11 cellular contexts compared by ENCODE assay signal in genomic region chr7:6423942-6424701, GRCh38. TPM values are rescaled to one million over a fixed set of nuclear protein-coding genes. Genes with fewer than 3 reads are reported as not detected.
DNase-seq lines count a peak whose midpoint lies in the region; ATAC-seq and TF ChIP-seq lines count a peak whose summit lies in the region.
"Had no signal": no experiment of that assay in that cellular context is flagged by ENCODE, and none has a peak within 500 bp of the region (broad histone marks: within the 10 kb centered on the region; RNA-seq: fewer than 3 reads in every experiment).

No MANE protein-coding gene starts in this region.

- POLR2A ChIA-PET in PC-3 (lab: Charles Lee; ENCODE audit: unreplicated experiment), result no interaction called here

- no peaks in the 10 kb centered on the region for H3F3A ChIP-seq in PC-3 (ENCODE audit: low read length, unreplicated experiment)

- no peaks in the 10 kb centered on the region; the same call in 1 of the 2 replicates for H3K4me1 ChIP-seq in PC-3 (ENCODE audit: insufficient read depth, low read length)
- no peaks in the 10 kb centered on the region for H3K4me1 ChIP-seq in SJCRH30

- H3K27ac ChIP-seq in PC-3 (ENCODE audit: low read length) (no peak overlapping the region), SJCRH30 (no peak overlapping the region)

- no peaks in the 10 kb centered on the region for H3K4me1 Mint-ChIP-seq in progenitor cell of endocrine pancreas (ENCODE audit: low read depth)

- H3K79me2 ChIP-seq in PC-3 (ENCODE audit: low read length), result no peaks in the 10 kb centered on the region

- TF ChIP-seq CTCF in PC-3 (conservative IDR thresholded peaks at IDR 0.05; ENCODE audit: low read depth, low read length), result peak; percentile 48; the same call in 1 of the 2 replicates
- peak; percentile 9 for TF ChIP-seq CTCF in fibroblast of mammary gland (conservative IDR thresholded peaks at IDR 0.05; ENCODE audit: control insufficient read depth, insufficient read depth, low read depth, low read length)
- no peak for TF ChIP-seq CTCF in progenitor cell of endocrine pancreas (IDR thresholded peaks at IDR 0.05; ENCODE audit: unreplicated experiment)

- no peaks in the 10 kb centered on the region for H3K9me2 ChIP-seq in PC-3 (replicated peaks; ENCODE audit: low read length)

- peaks cover 19% of the 10 kb centered on the region for H3K36me3 ChIP-seq in PC-3 (ENCODE audit: low read depth, low read length)
- peaks cover 42% of the 10 kb centered on the region for H3K36me3 ChIP-seq in SJCRH30

- DNase-seq in Daoy (ENCODE audit: low read depth), result peak; percentile 51
- DNase-seq in PC-3, result peak; percentile 61
- peak; percentile 54 for DNase-seq in fibroblast of mammary gland (ENCODE audit: low read depth)
- DNase-seq in progenitor cell of endocrine pancreas (ENCODE audit: low spot score, unreplicated experiment), result no peak
- DNase-seq in SJCRH30, result no peak
- DNase-seq in activated CD4-positive, alpha-beta T cell treated with anti-CD3 and anti-CD28 coated beads for 48 hours, result no peak
- no peak for DNase-seq in cerebellar cortex (ENCODE audit: low spot score)
- DNase-seq: cerebellar nuclear complex, NCI-H69 had no signal

- ATAC-seq in PC-3 (peak; percentile 87), HG03196 (IDR thresholded peaks at IDR 0.05; ENCODE audit: unreplicated experiment) (no peak)

- no peak overlapping the region for H3K9ac ChIP-seq in PC-3 (ENCODE audit: low read length)

- H4K20me1 ChIP-seq in PC-3 (ENCODE audit: low read length), result no peaks in the 10 kb centered on the region

- no peaks in the 10 kb centered on the region for H3K9me3 Mint-ChIP-seq in progenitor cell of endocrine pancreas (ENCODE audit: low read depth)
- H3K9me3 Mint-ChIP-seq: activated CD4-positive, alpha-beta memory T cell treated with anti-CD3 and anti-CD28 coated beads, Interleukin-2, amount 10 ng/mL, durations not matched to agents 7 days and 5 days had no signal

- no peak overlapping the region for H3K4me2 ChIP-seq in PC-3 (ENCODE audit: low read length)

- peak overlapping the region; percentile 81 for H3K27ac Mint-ChIP-seq in progenitor cell of endocrine pancreas
- H3K27ac Mint-ChIP-seq: activated CD4-positive, alpha-beta memory T cell treated with anti-CD3 and anti-CD28 coated beads, Interleukin-2, amount 10 ng/mL, durations not matched to agents 7 days and 5 days had no signal

- H3K9me3 ChIP-seq in PC-3 (ENCODE audit: low read length) (no peaks in the 10 kb centered on the region), SJCRH30 (replicated peaks) (no peaks in the 10 kb centered on the region)

- CTCF ChIA-PET in PC-3 (lab: Charles Lee), result interaction anchor here (1.0 kb wide), 1 partner anchor 13 kb away, joined by 3 read pairs; no protein-coding TSS in a partner anchor

- H3K4me3 Mint-ChIP-seq in progenitor cell of endocrine pancreas (ENCODE audit: low read depth), result no peak overlapping the region
- H3K4me3 Mint-ChIP-seq: activated CD4-positive, alpha-beta memory T cell treated with anti-CD3 and anti-CD28 coated beads, Interleukin-2, amount 10 ng/mL, durations not matched to agents 7 days and 5 days had no signal

- no TSS peak for BruUV-seq in PC-3 (replicated peaks; lab: Mats Ljungman, UMichigan)

- H2AFZ ChIP-seq in PC-3 (ENCODE audit: low read length), result no peak overlapping the region

- H3K36me3 Mint-ChIP-seq in progenitor cell of endocrine pancreas (ENCODE audit: insufficient read depth), result peaks cover 12% of the 10 kb centered on the region

- intact Hi-C loops in PC-3 (cut with micrococcal nuclease), result loop anchor here (1.0 kb wide), 1 partner anchor 31 kb away; no protein-coding TSS in a partner anchor

- H3K4me3 ChIP-seq in PC-3 (ENCODE audit: low read length) (no peak overlapping the region), fibroblast of mammary gland (ENCODE audit: control insufficient read depth, low read depth, low read length) (no peak overlapping the region), SJCRH30 (no peak overlapping the region)

- H3K27me3 ChIP-seq in PC-3 (ENCODE audit: low read length) (no peaks in the 10 kb centered on the region), SJCRH30 (no peaks in the 10 kb centered on the region)

- H3K27me3 Mint-ChIP-seq in progenitor cell of endocrine pancreas, result no peaks in the 10 kb centered on the region
- H3K27me3 Mint-ChIP-seq: activated CD4-positive, alpha-beta memory T cell treated with anti-CD3 and anti-CD28 coated beads, Interleukin-2, amount 10 ng/mL, durations not matched to agents 7 days and 5 days had no signal

RNA-seq across cellular contexts. Expression of gene DAGLB, which starts 23.6 kb away (rescaled TPM):
- 20.0 and 21.5 TPM in 2 replicates for total RNA-seq in Daoy (2014; rRNA removed; shearing (Covaris generic))
- total RNA-seq in PC-3 (2014; rRNA removed), result 23.4 and 34.5 TPM in 2 replicates
- total RNA-seq in progenitor cell of endocrine pancreas, result 30.3 and 31.2 TPM in 2 replicates
- total RNA-seq in SJCRH30 (2014; rRNA removed; shearing (Covaris generic)), result 15.5 and 16.9 TPM in 2 replicates

RNA-seq across cellular contexts. Expression of gene RAC1, which starts 49.8 kb away (rescaled TPM):
- total RNA-seq in Daoy (2014; rRNA removed; shearing (Covaris generic)), result 62.6 and 83.4 TPM in 2 replicates
- 89.7 and 138 TPM in 2 replicates for total RNA-seq in PC-3 (2014; rRNA removed)
- 203 and 210 TPM in 2 replicates for total RNA-seq in progenitor cell of endocrine pancreas
- 132 and 141 TPM in 2 replicates for total RNA-seq in SJCRH30 (2014; rRNA removed; shearing (Covaris generic))

RNA-seq across cellular contexts. Expression of gene KDELR2, which starts 59.8 kb away (rescaled TPM):
- total RNA-seq in Daoy (2014; rRNA removed; shearing (Covaris generic)), result 92.1 and 96.0 TPM in 2 replicates
- total RNA-seq in PC-3 (2014; rRNA removed), result 107 and 109 TPM in 2 replicates
- 76.5 and 86.4 TPM in 2 replicates for total RNA-seq in progenitor cell of endocrine pancreas
- total RNA-seq in SJCRH30 (2014; rRNA removed; shearing (Covaris generic)), result 140 and 153 TPM in 2 replicates

Comparison
In these comparisons a context has a peak if more than half of its experiments do, and no peak if none do; other contexts are left out.
1. DNase-seq: peak in Daoy (single experiment), PC-3 (single experiment) and fibroblast of mammary gland (single experiment); none in progenitor cell of endocrine pancreas (single experiment), SJCRH30 (0 of 2), activated CD4-positive, alpha-beta T cell treated with anti-CD3 and anti-CD28 coated beads for 48 hours (single experiment) and cerebellar cortex (single experiment).